8 cellular contexts compared by ENCODE assay signal in genomic region chr17:30093463-30094147, GRCh38. TPM values are rescaled to one million over a fixed set of nuclear protein-coding genes. Genes with fewer than 3 reads are reported as not detected.
DNase-seq lines count a peak whose midpoint lies in the region; ATAC-seq and TF ChIP-seq lines count a peak whose summit lies in the region.

No MANE protein-coding gene starts in this region.

- H3K4me3 Mint-ChIP-seq in stimulated activated naive B cell treated with anti-CD40 and anti-IgM and Interleukin-4, amounts not matched to agents 10 μg/mL and 1 μg/mL and 100 μg/mL, for 72 hours, result no peak overlapping the region

- H3K9me3 Mint-ChIP-seq in stimulated activated naive B cell treated with anti-CD40 and anti-IgM and Interleukin-4, amounts not matched to agents 10 μg/mL and 1 μg/mL and 100 μg/mL, for 72 hours, result no peaks in the 10 kb centered on the region

- H3K27me3 ChIP-seq in ACC112 (ENCODE audit: insufficient read depth, low read length), result peaks cover 9% of the 10 kb centered on the region; the same call in 1 of the 2 replicates

- TF ChIP-seq CTCF in GM12865 (IDR thresholded peaks at IDR 0.05; ENCODE audit: insufficient read depth, low read depth, low read length, missing control alignments), result peak; percentile 63
- TF ChIP-seq CTCF in VCaP (conservative IDR thresholded peaks at IDR 0.05), result peak; percentile 97
- TF ChIP-seq CTCF in coronary artery (IDR thresholded peaks at IDR 0.05), result peak; percentile 85

- no peaks in the 10 kb centered on the region for H3K79me2 ChIP-seq in ACC112 (ENCODE audit: control insufficient read depth, insufficient read depth, low read length, unreplicated experiment)

- peak overlapping the region; percentile 86 for H2AFZ ChIP-seq in ACC112 (ENCODE audit: low read length, unreplicated experiment)

- ATAC-seq in left lobe of liver (peak; percentile 88), HG02571 (IDR thresholded peaks at IDR 0.05; ENCODE audit: unreplicated experiment) (no peak)
- peak; percentile 65 to 81 for ATAC-seq in stimulated activated naive B cell treated with anti-CD40 and anti-IgM and Interleukin-4, amounts not matched to agents 10 μg/mL and 1 μg/mL and 100 μg/mL, for 72 hours (replicated peaks)

- peaks cover 9 to 15% of the 10 kb centered on the region in 2 donors for H3K4me1 Mint-ChIP-seq in stimulated activated naive B cell treated with anti-CD40 and anti-IgM and Interleukin-4, amounts not matched to agents 10 μg/mL and 1 μg/mL and 100 μg/mL, for 72 hours

- H3K36me3 Mint-ChIP-seq in stimulated activated naive B cell treated with anti-CD40 and anti-IgM and Interleukin-4, amounts not matched to agents 10 μg/mL and 1 μg/mL and 100 μg/mL, for 72 hours, result no peaks in the 10 kb centered on the region

- peaks cover 10% of the 10 kb centered on the region for H3K4me1 ChIP-seq in ACC112 (ENCODE audit: control insufficient read depth, insufficient read depth, low read length, unreplicated experiment)

- peaks cover 9 to 19% of the 10 kb centered on the region in 2 donors for H3K27me3 Mint-ChIP-seq in stimulated activated naive B cell treated with anti-CD40 and anti-IgM and Interleukin-4, amounts not matched to agents 10 μg/mL and 1 μg/mL and 100 μg/mL, for 72 hours

- H3K27ac ChIP-seq in ACC112 (ENCODE audit: low read depth, low read length) (no peak overlapping the region), VCaP (no peak overlapping the region), coronary artery (no peak overlapping the region)

- peak; percentile 65 for DNase-seq in GM12865 (ENCODE audit: low read depth)
- DNase-seq in NCI-H2107 treated with DMSO at 0.1 percent for 48 hours (lab: John Stamatoyannopoulos, UW; ENCODE audit: unreplicated experiment), result peak; percentile 46
- no peak for DNase-seq in coronary artery (ENCODE audit: low spot score)
- DNase-seq in left lobe of liver (ENCODE audit: low spot score), result no peak
- peak; percentile 37 for DNase-seq in stimulated activated naive B cell treated with anti-CD40 and anti-IgM and Interleukin-4, amounts not matched to agents 10 μg/mL and 1 μg/mL and 100 μg/mL, for 72 hours

- H3K27ac Mint-ChIP-seq in stimulated activated naive B cell treated with anti-CD40 and anti-IgM and Interleukin-4, amounts not matched to agents 10 μg/mL and 1 μg/mL and 100 μg/mL, for 72 hours, result no peak overlapping the region

- H3K36me3 ChIP-seq in ACC112 (ENCODE audit: insufficient read depth, low read length), result no peaks in the 10 kb centered on the region

- peak overlapping the region; percentile 21; the same call in 1 of the 2 replicates for H3K4me3 ChIP-seq in ACC112 (ENCODE audit: low read depth, low read length)
- no peak overlapping the region for H3K4me3 ChIP-seq in GM12865 (ENCODE audit: low read depth, low read length)
- H3K4me3 ChIP-seq in coronary artery, result no peak overlapping the region

RNA-seq across cellular contexts. Expression of gene NSRP1, which starts 23.0 kb away (rescaled TPM):
- total RNA-seq in left lobe of liver, result 9.4 TPM

Comparison
In these comparisons a context has a peak if more than half of its experiments do, and no peak if none do; other contexts are left out.
1. DNase-seq: peak in GM12865 (single experiment), NCI-H2107 treated with DMSO at 0.1 percent for 48 hours (single experiment) and stimulated activated naive B cell treated with anti-CD40 and anti-IgM and Interleukin-4, amounts not matched to agents 10 μg/mL and 1 μg/mL and 100 μg/mL, for 72 hours (single experiment); none in coronary artery (single experiment) and left lobe of liver (single experiment).
2. Peak in every context shown above with its lines, with median percentiles within 50 percentile points of each other: CTCF ChIP-seq.